ENCODE assay signal across 9 cellular contexts in the genomic region with DNA sequence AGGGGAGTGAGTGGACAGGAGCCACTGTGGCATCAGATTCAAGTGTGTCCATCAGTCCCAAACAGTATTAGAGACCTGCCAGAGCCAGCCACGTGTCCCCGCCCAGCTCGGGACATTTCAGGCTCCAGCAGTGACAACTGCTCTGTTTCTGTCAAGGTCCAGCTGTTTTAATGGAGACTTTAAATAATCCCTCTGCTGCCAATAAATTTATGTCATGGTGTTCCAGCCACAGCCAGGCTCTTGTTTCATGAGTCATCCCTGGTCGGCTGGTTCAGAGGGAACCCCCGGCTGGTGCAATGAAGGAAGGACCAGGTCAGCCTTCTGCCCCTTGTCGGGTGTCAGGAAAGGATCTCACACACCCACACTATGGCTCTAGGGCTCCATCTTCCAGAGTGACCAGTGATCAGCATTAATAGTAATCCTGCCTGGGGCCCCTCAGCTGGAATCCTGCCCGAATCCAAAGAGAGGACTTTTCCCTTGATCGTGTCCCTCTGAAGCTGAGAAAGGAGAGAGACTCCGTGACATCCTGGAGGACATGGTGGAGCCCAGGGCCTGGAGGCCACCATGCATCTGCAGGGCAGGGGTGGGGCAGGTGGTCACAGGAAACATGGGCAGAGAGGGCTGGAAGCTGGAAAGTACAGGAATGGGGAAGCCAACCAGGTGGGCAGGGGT.
DNase-seq lines count a peak whose midpoint lies in the region; ATAC-seq and TF ChIP-seq lines count a peak whose summit lies in the region.
"Had no signal": no experiment of that assay in that cellular context is flagged by ENCODE, and none has a peak within 500 bp of the region (broad histone marks: within the 10 kb centered on the region; RNA-seq: fewer than 3 reads in every experiment).

No MANE protein-coding gene starts in this region.

- H3K27ac ChIP-seq in endodermal cell (ENCODE audit: low read depth, low read length), result no peak overlapping the region

- H3K27ac Mint-ChIP-seq in endodermal cell (no peak overlapping the region), immature natural killer cell (no peak overlapping the region)

- no peaks in the 10 kb centered on the region for H3K36me3 ChIP-seq in endodermal cell (ENCODE audit: control insufficient read depth, insufficient read depth, low read length)

- 85% methylated on average over 9 of the region's 9 CpGs for WGBS in endodermal cell (ENCODE audit: insufficient coverage in 1 of 2, insufficient read length in 1 of 2), 2 experiments

- H3K4me3 ChIP-seq in LNCaP clone FGC (ENCODE audit: low read depth, low read length), result no peak overlapping the region
- no peak overlapping the region for H3K4me3 ChIP-seq in endodermal cell (ENCODE audit: low read length)

- peak; percentile 82 for DNase-seq in AG20443 (ENCODE audit: low spot score)
- peak; percentile 17 for DNase-seq in LNCaP clone FGC (ENCODE audit: low read depth)
- peak; percentile 47 for DNase-seq in endodermal cell
- peak; percentile 77 for DNase-seq in mesenteric fat pad (ENCODE audit: low spot score)
- DNase-seq in immature natural killer cell, result no peak
- no peak for DNase-seq in NCI-H1436 (lab: John Stamatoyannopoulos, UW)
- no peak for DNase-seq in NCI-H128 (lab: John Stamatoyannopoulos, UW; ENCODE audit: unreplicated experiment)
- DNase-seq: occipital lobe had no signal

- no peak for ATAC-seq in HG02763 (IDR thresholded peaks at IDR 0.05; ENCODE audit: unreplicated experiment)

- no peaks in the 10 kb centered on the region for H3K36me3 Mint-ChIP-seq in endodermal cell (ENCODE audit: low read depth)
- no peaks in the 10 kb centered on the region for H3K36me3 Mint-ChIP-seq in immature natural killer cell

- H3K4me1 Mint-ChIP-seq in endodermal cell (no peaks in the 10 kb centered on the region), immature natural killer cell (no peaks in the 10 kb centered on the region)

- H3K4me1 ChIP-seq in endodermal cell (ENCODE audit: control insufficient read depth, insufficient read depth, low read length), result no peaks in the 10 kb centered on the region

- H3K27me3 Mint-ChIP-seq in endodermal cell (ENCODE audit: insufficient read depth) (no peaks in the 10 kb centered on the region), immature natural killer cell (ENCODE audit: low read depth in 3 of 3) (peaks cover 7 to 11% (median 9%) of the 10 kb centered on the region in 3 donors)

- no peak overlapping the region for H3K4me3 Mint-ChIP-seq in endodermal cell
- H3K4me3 Mint-ChIP-seq in immature natural killer cell, result no peak overlapping the region

- H3K9ac ChIP-seq in endodermal cell (ENCODE audit: extremely low read depth, low read length, poor library complexity, severe bottlenecking), result no peak overlapping the region

- no peaks in the 10 kb centered on the region for H3K9me3 ChIP-seq in endodermal cell (ENCODE audit: control insufficient read depth, low read length)

- TF ChIP-seq CTCF in LNCaP clone FGC (IDR thresholded peaks at IDR 0.05; ENCODE audit: control insufficient read depth, extremely low read depth, insufficient read depth) (no peak), endodermal cell (conservative IDR thresholded peaks at IDR 0.05) (no peak)

- H3K9me3 Mint-ChIP-seq in endodermal cell (no peaks in the 10 kb centered on the region), immature natural killer cell (no peaks in the 10 kb centered on the region)

- H3K27me3 ChIP-seq in endodermal cell (ENCODE audit: control insufficient read depth, insufficient read depth, low read length, poor library complexity, severe bottlenecking), result no peaks in the 10 kb centered on the region

Comparison
In these comparisons a context has a peak if more than half of its experiments do, and no peak if none do; other contexts are left out.
1. DNase-seq: peak in AG20443 (single experiment), LNCaP clone FGC (single experiment), endodermal cell (single experiment) and mesenteric fat pad (single experiment); none in immature natural killer cell (0 of 3), NCI-H1436 (single experiment) and NCI-H128 (single experiment).